In genomic region chr15:58462547-58462946, GRCh38 we compare ENCODE assay signal across 11 cellular contexts. TPM values are rescaled to one million over a fixed set of nuclear protein-coding genes. Genes with fewer than 3 reads are reported as not detected.
DNase-seq lines count a peak whose midpoint lies in the region; ATAC-seq and TF ChIP-seq lines count a peak whose summit lies in the region.
"Had no signal": no experiment of that assay in that cellular context is flagged by ENCODE, and none has a peak within 500 bp of the region (broad histone marks: within the 10 kb centered on the region; RNA-seq: fewer than 3 reads in every experiment).

No MANE protein-coding gene starts in this region.

- no peaks in the 10 kb centered on the region for H3K27me3 Mint-ChIP-seq in activated naive CD8-positive, alpha-beta T cell treated with anti-CD3 and anti-CD28 coated beads, Interleukin-2, amount 10 ng/mL, durations not matched to agents 7 days and 5 days
- no peaks in the 10 kb centered on the region for H3K27me3 Mint-ChIP-seq in activated CD4-positive, alpha-beta memory T cell treated with anti-CD3 and anti-CD28 coated beads for 36 hours

- ATAC-seq in activated naive CD8-positive, alpha-beta T cell treated with anti-CD3 and anti-CD28 coated beads, Interleukin-2, amount 10 ng/mL, durations not matched to agents 7 days and 5 days (ENCODE audit: low read depth): peak; percentile 34
- ATAC-seq in mucosa of descending colon (peak; percentile 88), HG02588 (IDR thresholded peaks at IDR 0.05; ENCODE audit: unreplicated experiment) (no peak)

- H3K9me3 ChIP-seq in mucosa of descending colon: no peaks in the 10 kb centered on the region
- H3K9me3 ChIP-seq: testis had no signal

- peaks cover 23% of the 10 kb centered on the region for H3K36me3 Mint-ChIP-seq in activated naive CD8-positive, alpha-beta T cell treated with anti-CD3 and anti-CD28 coated beads, Interleukin-2, amount 10 ng/mL, durations not matched to agents 7 days and 5 days
- H3K36me3 Mint-ChIP-seq in activated CD4-positive, alpha-beta memory T cell treated with anti-CD3 and anti-CD28 coated beads for 36 hours: no peaks in the 10 kb centered on the region

- H3K9me3 Mint-ChIP-seq in activated naive CD8-positive, alpha-beta T cell treated with anti-CD3 and anti-CD28 coated beads, Interleukin-2, amount 10 ng/mL, durations not matched to agents 7 days and 5 days: no peaks in the 10 kb centered on the region
- H3K9me3 Mint-ChIP-seq in activated CD4-positive, alpha-beta memory T cell treated with anti-CD3 and anti-CD28 coated beads for 36 hours: no peaks in the 10 kb centered on the region
- H3K9me3 Mint-ChIP-seq: CD8-positive, alpha-beta memory T cell had no signal

- peak overlapping the region; percentile 40 for H3K4me3 Mint-ChIP-seq in activated naive CD8-positive, alpha-beta T cell treated with anti-CD3 and anti-CD28 coated beads, Interleukin-2, amount 10 ng/mL, durations not matched to agents 7 days and 5 days
- no peak overlapping the region for H3K4me3 Mint-ChIP-seq in activated CD4-positive, alpha-beta memory T cell treated with anti-CD3 and anti-CD28 coated beads for 36 hours

- CTCF ChIA-PET in activated CD4-positive, alpha-beta memory T cell treated with anti-CD3 and anti-CD28 coated beads for 36 hours (lab: Charles Lee): no interaction called here

- H3K4me3 ChIP-seq in mucosa of descending colon: no peak overlapping the region
- H3K4me3 ChIP-seq: testis had no signal

- no peaks in the 10 kb centered on the region for H3K36me3 ChIP-seq in mucosa of descending colon (ENCODE audit: low read depth)

- intact Hi-C loops in mucosa of descending colon (cut with DNase I, micrococcal nuclease): no loop called here
- intact Hi-C loops in activated CD4-positive, alpha-beta memory T cell treated with anti-CD3 and anti-CD28 coated beads for 36 hours (cut with micrococcal nuclease): no loop called here

- POLR2A ChIA-PET in activated naive CD8-positive, alpha-beta T cell treated with anti-CD3 and anti-CD28 coated beads, Interleukin-2, amount 10 ng/mL, durations not matched to agents 7 days and 5 days (lab: Charles Lee): interaction anchor here (0.7 to 1.4 kb wide), 3 partner anchors 11 to 55 kb away, joined by 3 to 4 read pairs (median 4); no protein-coding TSS in a partner anchor
- POLR2A ChIA-PET in activated CD4-positive, alpha-beta memory T cell treated with anti-CD3 and anti-CD28 coated beads for 36 hours (lab: Charles Lee): no interaction called here

- TF ChIP-seq CTCF in mucosa of descending colon (IDR thresholded peaks at IDR 0.05): no peak

- peaks cover 35% of the 10 kb centered on the region for H3K4me1 ChIP-seq in mucosa of descending colon (ENCODE audit: low read depth)

- DNase-seq in DMS53 (lab: John Stamatoyannopoulos, UW) (peak; percentile 95), NCI-H2029 treated with DMSO at 0.1 percent for 48 hours (lab: John Stamatoyannopoulos, UW) (peak; percentile 33), mucosa of descending colon (peak; percentile 72 to 75 (median 74)), NCI-H2081 treated with DMSO at 0.1 percent for 48 hours (lab: John Stamatoyannopoulos, UW) (no peak), medulla oblongata (ENCODE audit: extremely low spot score) (no peak)
- DNase-seq in activated naive CD8-positive, alpha-beta T cell treated with anti-CD3 and anti-CD28 coated beads, Interleukin-2, amount 10 ng/mL, durations not matched to agents 7 days and 5 days: no peak
- DNase-seq in activated CD4-positive, alpha-beta memory T cell treated with anti-CD3 and anti-CD28 coated beads for 36 hours: no peak
- DNase-seq: CD8-positive, alpha-beta memory T cell; NCI-H1105; testis had no signal

- H3K4me1 Mint-ChIP-seq in activated naive CD8-positive, alpha-beta T cell treated with anti-CD3 and anti-CD28 coated beads, Interleukin-2, amount 10 ng/mL, durations not matched to agents 7 days and 5 days: peaks cover 78% of the 10 kb centered on the region
- H3K4me1 Mint-ChIP-seq in activated CD4-positive, alpha-beta memory T cell treated with anti-CD3 and anti-CD28 coated beads for 36 hours (ENCODE audit: low read depth): peaks cover 51% of the 10 kb centered on the region

- H3K27ac Mint-ChIP-seq in activated naive CD8-positive, alpha-beta T cell treated with anti-CD3 and anti-CD28 coated beads, Interleukin-2, amount 10 ng/mL, durations not matched to agents 7 days and 5 days: peak overlapping the region; percentile 82
- H3K27ac Mint-ChIP-seq in activated CD4-positive, alpha-beta memory T cell treated with anti-CD3 and anti-CD28 coated beads for 36 hours: no peak overlapping the region

RNA-seq across cellular contexts. Expression of gene LIPC, which starts 30.8 kb away (rescaled TPM):
- total RNA-seq in activated naive CD8-positive, alpha-beta T cell treated with anti-CD3 and anti-CD28 coated beads, Interleukin-2, amount 10 ng/mL, durations not matched to agents 7 days and 5 days: 1 to 10 TPM; 7.4 to 9.0 TPM
- total RNA-seq in mucosa of descending colon: 1 to 10 TPM; 2.3 to 9.3 (median 3.4) TPM
- total RNA-seq in activated CD4-positive, alpha-beta memory T cell treated with anti-CD3 and anti-CD28 coated beads for 36 hours: not detected

Comparison
In these comparisons a context has a peak if more than half of its experiments do, and no peak if none do; other contexts are left out.
1. DNase-seq: peak in DMS53 (single experiment), NCI-H2029 treated with DMSO at 0.1 percent for 48 hours (single experiment) and mucosa of descending colon (3 of 3); none in activated naive CD8-positive, alpha-beta T cell treated with anti-CD3 and anti-CD28 coated beads, Interleukin-2, amount 10 ng/mL, durations not matched to agents 7 days and 5 days (single experiment), NCI-H2081 treated with DMSO at 0.1 percent for 48 hours (single experiment), activated CD4-positive, alpha-beta memory T cell treated with anti-CD3 and anti-CD28 coated beads for 36 hours (single experiment) and medulla oblongata (single experiment).